Comparison of ENCODE assay signal across 10 cellular contexts in the genomic region with DNA sequence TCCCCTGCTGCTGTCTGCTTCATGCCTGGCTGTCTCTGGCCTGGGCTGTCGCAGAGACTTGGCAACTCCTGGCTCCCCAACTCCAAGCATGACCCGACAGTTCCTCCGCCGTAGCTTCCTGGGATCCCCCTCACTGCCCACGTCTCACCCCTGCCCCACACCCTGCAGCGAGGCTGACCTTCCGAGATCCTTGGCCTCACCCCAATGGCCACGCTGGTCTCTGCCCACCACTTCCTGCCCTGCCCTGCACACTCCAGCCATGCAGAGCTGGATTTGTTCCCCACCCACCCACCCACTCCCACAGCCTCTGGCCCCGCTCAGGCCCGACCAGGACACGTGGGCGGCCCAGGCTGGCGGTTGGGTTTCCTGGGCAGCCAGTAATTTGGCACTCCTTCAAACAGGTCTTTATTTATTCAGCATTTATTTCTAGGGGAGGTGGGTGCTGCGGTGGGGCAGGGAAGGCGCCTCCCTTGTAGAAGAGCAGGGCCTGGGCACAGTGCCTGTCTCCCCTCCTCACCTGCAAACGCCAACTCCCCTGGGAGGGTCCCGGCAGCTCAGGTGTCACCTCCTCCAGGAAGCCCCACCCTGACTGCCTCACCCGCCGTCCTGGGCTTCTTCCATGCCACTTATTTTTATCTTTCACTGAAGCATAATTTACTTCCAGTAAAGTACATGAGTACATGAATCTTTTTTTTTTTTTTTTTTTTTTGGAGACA. TPM values are rescaled to one million over a fixed set of nuclear protein-coding genes. Genes with fewer than 3 reads are reported as not detected.
DNase-seq lines count a peak whose midpoint lies in the region; ATAC-seq and TF ChIP-seq lines count a peak whose summit lies in the region.
"Had no signal": no experiment of that assay in that cellular context is flagged by ENCODE, and none has a peak within 500 bp of the region (broad histone marks: within the 10 kb centered on the region; RNA-seq: fewer than 3 reads in every experiment).

No MANE protein-coding gene starts in this region.

- WGBS in lower leg skin, 2 donors = 27 to 33% methylated on average over 19 of the region's 19 CpGs
- no CpG with 5 or more reads among the region's 19 CpGs for WGBS in trophoblast cell (ENCODE audit: extremely low coverage, insufficient coverage, insufficient read length)

- H3K18ac ChIP-seq in trophoblast cell (ENCODE audit: low read length) = no peak overlapping the region

- H3K4me2 ChIP-seq in trophoblast cell (ENCODE audit: low read length) = no peak overlapping the region

- H3K9me3 ChIP-seq in AG04450 (ENCODE audit: control insufficient read depth, insufficient read depth, low read length) (no peaks in the 10 kb centered on the region), trophoblast cell (ENCODE audit: insufficient read depth, low read depth, low read length) (no peaks in the 10 kb centered on the region)

- no peak overlapping the region for H3K23ac ChIP-seq in trophoblast cell (ENCODE audit: low read length)

- H3K4me1 Mint-ChIP-seq in brain (peaks cover 90% of the 10 kb centered on the region), mesothelial cell of epicardium (peaks cover 78% of the 10 kb centered on the region)

- CTCF ChIA-PET in AG04450 (lab: Charles Lee) = interaction anchor here (0.6 to 0.7 kb wide), 2 partner anchors 31 to 60 kb away, joined by 3 to 4 read pairs; no protein-coding TSS in a partner anchor

- no peak overlapping the region for H2AK5ac ChIP-seq in trophoblast cell (ENCODE audit: low read length)

- H3K36me3 Mint-ChIP-seq in brain = no peaks in the 10 kb centered on the region
- H3K36me3 Mint-ChIP-seq in mesothelial cell of epicardium = peaks cover 2% of the 10 kb centered on the region
- H3K36me3 Mint-ChIP-seq: activated CD4-positive, alpha-beta memory T cell treated with anti-CD3 and anti-CD28 coated beads for 36 hours had no signal

- H3K9ac ChIP-seq in trophoblast cell (ENCODE audit: low read length) = no peak overlapping the region

- POLR2A ChIA-PET in AG04450 (lab: Yijun Ruan, JAX) = interaction anchor here (0.7 to 1.2 kb wide), 3 partner anchors 26 to 394 kb away, joined by 4 to 5 read pairs (median 4); no protein-coding TSS in a partner anchor

- H3K4me3 Mint-ChIP-seq in brain (peak overlapping the region; percentile 62 to 83 (median 82)), mesothelial cell of epicardium (no peak overlapping the region)
- H3K4me3 Mint-ChIP-seq: activated CD4-positive, alpha-beta memory T cell treated with anti-CD3 and anti-CD28 coated beads for 36 hours had no signal

- no peak overlapping the region for H2BK12ac ChIP-seq in trophoblast cell (ENCODE audit: low read length)

- H4K91ac ChIP-seq in trophoblast cell (ENCODE audit: low read depth, low read length) = no peak overlapping the region

- no peak overlapping the region for H4K8ac ChIP-seq in trophoblast cell (ENCODE audit: low read depth, low read length)

- H3K27me3 ChIP-seq in AG04450 (ENCODE audit: control insufficient read depth, insufficient read depth, low read length) (no peaks in the 10 kb centered on the region), trophoblast cell (ENCODE audit: insufficient read depth, low read length) (no peaks in the 10 kb centered on the region)

- no peaks in the 10 kb centered on the region for H3K27me3 Mint-ChIP-seq in brain
- no peaks in the 10 kb centered on the region for H3K27me3 Mint-ChIP-seq in mesothelial cell of epicardium (ENCODE audit: low read depth)

- H2BK5ac ChIP-seq in trophoblast cell (ENCODE audit: low read depth, low read length, poor library complexity) = no peak overlapping the region

- intact Hi-C loops in lower leg skin (cut with DNase I; ENCODE audit: low total_unique reads) = no loop called here

- peaks cover 9% of the 10 kb centered on the region for H3K79me1 ChIP-seq in trophoblast cell (ENCODE audit: low read length)

- DNase-seq in AG04450 (ENCODE audit: low read depth, low spot score) = no peak
- peak; percentile 91 for DNase-seq in NCI-H1092 treated with DMSO at 0.1 percent for 48 hours (lab: John Stamatoyannopoulos, UW)
- no peak for DNase-seq in mesothelial cell of epicardium (ENCODE audit: low spot score in 2 of 2, unreplicated experiment in 2 of 2)
- no peak for DNase-seq in lower leg skin (ENCODE audit: low spot score in 2 of 2)
- no peak for DNase-seq in trophoblast cell
- DNase-seq: activated CD4-positive, alpha-beta memory T cell treated with anti-CD3 and anti-CD28 coated beads for 36 hours; DND-41 had no signal

- H3K9me3 Mint-ChIP-seq in brain (no peaks in the 10 kb centered on the region), mesothelial cell of epicardium (no peaks in the 10 kb centered on the region)
- H3K9me3 Mint-ChIP-seq: activated CD4-positive, alpha-beta memory T cell treated with anti-CD3 and anti-CD28 coated beads for 36 hours had no signal

- no peak overlapping the region for H3K4me3 ChIP-seq in AG04450 (ENCODE audit: low read depth, low read length)
- H3K4me3 ChIP-seq in lower leg skin (ENCODE audit: low read depth, poor library complexity, severe bottlenecking) = no peak overlapping the region
- no peak overlapping the region for H3K4me3 ChIP-seq in trophoblast cell (ENCODE audit: low read depth, low read length)

- no peak overlapping the region for H3K14ac ChIP-seq in trophoblast cell (ENCODE audit: low read length)

- peaks cover 0 to 3% of the 10 kb centered on the region in 2 experiments for H3K36me3 ChIP-seq in trophoblast cell (ENCODE audit: control insufficient read depth in 1 of 2, insufficient read depth in 2 of 2, low read length in 2 of 2)

- no peak overlapping the region for H3K4ac ChIP-seq in trophoblast cell (ENCODE audit: low read depth, low read length)

- ATAC-seq in HG03442 (IDR thresholded peaks at IDR 0.05; ENCODE audit: unreplicated experiment) (no peak), GM21825 (IDR thresholded peaks at IDR 0.05; ENCODE audit: unreplicated experiment) (no peak)

- H3K79me2 ChIP-seq in trophoblast cell (ENCODE audit: control insufficient read depth, insufficient read depth, low read length, poor library complexity) = peaks cover 3% of the 10 kb centered on the region

- TF ChIP-seq POLR2A in lower leg skin (IDR thresholded peaks at IDR 0.05) = no peak

- H3K27ac Mint-ChIP-seq in brain (peak overlapping the region; percentile 96 to 99 (median 98)), mesothelial cell of epicardium (peak overlapping the region; percentile 95)
- H3K27ac Mint-ChIP-seq: activated CD4-positive, alpha-beta memory T cell treated with anti-CD3 and anti-CD28 coated beads for 36 hours had no signal

- TF ChIP-seq CTCF in AG04450 (IDR thresholded peaks at IDR 0.05; ENCODE audit: low read depth, low read length) (no peak), brain (conservative IDR thresholded peaks at IDR 0.05) (no peak), mesothelial cell of epicardium (IDR thresholded peaks at IDR 0.05; ENCODE audit: unreplicated experiment) (no peak), lower leg skin (IDR thresholded peaks at IDR 0.05) (no peak)

- H3K27ac ChIP-seq in AG04450 (ENCODE audit: low read depth, low read length) (peak overlapping the region; percentile 98), trophoblast cell (ENCODE audit: low read depth, low read length) (no peak overlapping the region)

- no peak overlapping the region for H2AFZ ChIP-seq in trophoblast cell (ENCODE audit: insufficient read depth, low read length, poor library complexity)

- peaks cover 20 to 38% of the 10 kb centered on the region in 2 experiments for H3K4me1 ChIP-seq in trophoblast cell (ENCODE audit: control insufficient read depth in 1 of 2, insufficient read depth in 2 of 2, low read length in 2 of 2)

- no peak overlapping the region for H4K12ac ChIP-seq in trophoblast cell (ENCODE audit: low read depth, low read length)

- no peak overlapping the region for H2BK120ac ChIP-seq in trophoblast cell (ENCODE audit: insufficient read depth, low read length, poor library complexity)

RNA-seq across cellular contexts. Expression of a gene that starts 25.5 kb away (rescaled TPM):
- polyA plus RNA-seq in AG04450 (2011; rRNA removed) (23.5 and 27.3 TPM in 2 replicates), brain (ENCODE audit: insufficient read depth, low read depth, low replicate concordance) (33.6 TPM)
- 28.1 and 37.7 TPM in 2 replicates for polyA minus RNA-seq in AG04450 (2011; rRNA and poly(A)+ RNA removed)
- total RNA-seq in mesothelial cell of epicardium (73.3 to 84.0 TPM (median 80.8 TPM) in 3 replicates), lower leg skin (10 to 100 TPM; 28.5 to 49.9 (median 43.2) TPM)
- polyA plus RNA-seq in trophoblast cell (2013) = 20.3 and 24.6 TPM in 2 replicates
